Comparison of ENCODE assay signal across 19 cellular contexts in the genomic region with DNA sequence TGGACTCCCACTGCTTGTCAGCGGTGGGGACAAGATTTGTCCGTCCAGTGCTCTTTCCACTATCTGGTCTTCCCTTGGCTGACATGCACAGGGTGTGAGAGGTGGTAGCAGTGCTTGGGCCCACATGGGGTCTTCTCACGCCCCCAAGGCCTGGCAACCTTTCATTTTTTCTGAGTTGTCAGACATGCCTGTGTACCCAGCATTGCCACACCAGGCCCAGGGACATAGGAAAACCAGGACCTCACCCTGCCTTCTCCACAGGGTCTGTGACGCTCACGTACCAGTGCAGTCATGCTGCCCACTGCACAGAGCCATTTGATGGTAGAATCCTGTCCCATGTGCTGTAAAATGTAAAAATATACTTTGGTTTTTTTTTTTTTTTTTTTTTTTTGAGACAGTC. TPM values are rescaled to one million over a fixed set of nuclear protein-coding genes. Genes with fewer than 3 reads are reported as not detected.
DNase-seq lines count a peak whose midpoint lies in the region; ATAC-seq, FAIRE-seq and TF ChIP-seq lines count a peak whose summit lies in the region.
"Had no signal": no experiment of that assay in that cellular context is flagged by ENCODE, and none has a peak within 500 bp of the region (broad histone marks: within the 10 kb centered on the region; RNA-seq: fewer than 3 reads in every experiment).

No MANE protein-coding gene starts in this region.

- H3K27ac ChIP-seq in heart left ventricle = peak overlapping the region in 10 of 12 donors; percentile 0 to 78 (median 71)
- peak overlapping the region; percentile 85 for H3K27ac ChIP-seq in K562 (ENCODE audit: extremely low read depth, low read depth, low read length)
- H3K27ac ChIP-seq in transverse colon = peak overlapping the region; percentile 44 to 75 (median 58)

- 82 to 90% (median 84%) methylated on average over 5 of the region's 5 CpGs for WGBS in heart left ventricle, 4 donors
- 73% methylated on average over 3 of the region's 5 CpGs for WGBS in K562 (ENCODE audit: insufficient coverage, low coverage, missing lambda C conversion rate)
- WGBS in transverse colon (ENCODE audit: low coverage in 1 of 2), 2 donors = 92 to 100% methylated on average over 2 to 5 of the region's 5 CpGs

- peak overlapping the region; percentile 43 to 86; a peak in 2 of 4 replicates for H3K9ac ChIP-seq in K562 (ENCODE audit: insufficient read depth in 1 of 2, low read depth in 2 of 2, low read length in 2 of 2)

- peaks cover 7% of the 10 kb centered on the region; the same call in 1 of the 3 replicates for H3K79me2 ChIP-seq in K562 (ENCODE audit: control insufficient read depth, insufficient read depth, low read length)

- H3K27me3 ChIP-seq in heart left ventricle = peaks cover 0 to 49% (median 0%) of the 10 kb centered on the region in 9 donors
- no peaks in the 10 kb centered on the region for H3K27me3 ChIP-seq in K562 (ENCODE audit: control insufficient read depth in 2 of 2, insufficient read depth in 2 of 2, low read length in 2 of 2)
- H3K27me3 ChIP-seq in transverse colon = no peaks in the 10 kb centered on the region

- H3K36me3 Mint-ChIP-seq in memory B cell = peaks cover 2% of the 10 kb centered on the region
- H3K36me3 Mint-ChIP-seq: activated naive CD4-positive, alpha-beta T cell treated with anti-CD3 and anti-CD28 coated beads, Interleukin-2, amount 10 ng/mL, durations not matched to agents 7 days and 5 days had no signal

- POLR2A ChIA-PET in K562 (lab: Yijun Ruan, JAX) = interaction anchor here (1.0 to 1.2 kb wide), 3 partner anchors 11 to 17 kb away, joined by 3 to 5 read pairs (median 3); no protein-coding TSS in a partner anchor

- peaks cover 9 to 70% (median 56%) of the 10 kb centered on the region in 12 donors for H3K4me1 ChIP-seq in heart left ventricle
- H3K4me1 ChIP-seq in K562 (replicated peaks in 1 of 2; ENCODE audit: control insufficient read depth in 2 of 2, insufficient read depth in 2 of 2, low read length in 2 of 2) = peaks cover 26 to 34% of the 10 kb centered on the region in 2 experiments
- peaks cover 32 to 72% (median 51%) of the 10 kb centered on the region in 4 donors for H3K4me1 ChIP-seq in transverse colon

- no peaks in the 10 kb centered on the region for H4K20me1 ChIP-seq in K562 (replicated peaks; ENCODE audit: control insufficient read depth, insufficient read depth, low read length)

- H3K9me3 ChIP-seq in heart left ventricle (no peaks in the 10 kb centered on the region), K562 (replicated peaks; ENCODE audit: control insufficient read depth, insufficient read depth, low read depth, low read length) (no peaks in the 10 kb centered on the region), transverse colon (no peaks in the 10 kb centered on the region)

- peak overlapping the region; percentile 69; the same call in 1 of the 2 replicates for H2AFZ ChIP-seq in K562 (ENCODE audit: low read depth, low read length)

- no peak for FAIRE-seq in K562 (lab: Jason Lieb, UNC)
- FAIRE-seq: A204.1, colon had no signal

- TF ChIP-seq EP300 in K562 (IDR thresholded peaks at IDR 0.05; ENCODE audit: low read length) (no peak), transverse colon (IDR thresholded peaks at IDR 0.05; ENCODE audit: low read depth) (no peak)

- intact Hi-C loops in heart left ventricle (cut with DNase I) = no loop called here
- intact Hi-C loops in Right ventricle myocardium inferior (cut with DNase I) = no loop called here
- intact Hi-C loops in K562 (cut with micrococcal nuclease) = no loop called here
- intact Hi-C loops in transverse colon (cut with DNase I; ENCODE audit: low total_unique reads) = no loop called here

- no peak for DNase-seq in heart left ventricle
- DNase-seq in Right ventricle myocardium inferior (ENCODE audit: missing footprints) = no peak
- no peak for DNase-seq in K562 (ENCODE audit: extremely low read depth in 1 of 4, low spot score in 3 of 4)
- DNase-seq in memory B cell (ENCODE audit: low spot score in 2 of 2) = no peak
- DNase-seq in transverse colon = no peak
- no peak for DNase-seq in SK-N-DZ (ENCODE audit: low spot score)
- no peak for DNase-seq in NCI-H146 treated with DMSO at 0.1 percent for 48 hours (lab: John Stamatoyannopoulos, UW; ENCODE audit: unreplicated experiment)
- DNase-seq: activated CD8-positive, alpha-beta memory T cell treated with anti-CD3 and anti-CD28 coated beads for 24 hours; activated naive CD4-positive, alpha-beta T cell treated with anti-CD3 and anti-CD28 coated beads, Interleukin-2, amount 10 ng/mL, durations not matched to agents 7 days and 5 days; activated T-cell treated with anti-CD3 and anti-CD28 coated beads, Interleukin-2, amount 50 U/mL, for 48 hours; DMS 273 treated with DMSO at 0.1 percent for 48 hours; H7; NCI-H1436; NCI-H2171; stimulated activated CD4-positive, alpha-beta T cell treated with anti-CD3 and anti-CD28 coated beads, Interleukin-2, amount 100 ng/mL, for 24 hours; stimulated activated naive CD8-positive, alpha-beta T cell treated with anti-CD3 and anti-CD28 coated beads, Interleukin-15, amount 100 ng/mL, for 72 hours had no signal

- ATAC-seq in heart left ventricle (no peak), Right ventricle myocardium inferior (no peak), K562 (no peak; the same call in 2 of the 3 replicates), memory B cell (ENCODE audit: low read depth) (no peak), HG03460 (IDR thresholded peaks at IDR 0.05; ENCODE audit: unreplicated experiment) (no peak)
- ATAC-seq: stimulated activated naive CD8-positive, alpha-beta T cell treated with anti-CD3 and anti-CD28 coated beads, Interleukin-15, amount 100 ng/mL, for 72 hours had no signal

- in situ Hi-C loops in K562 (cut with MboI) = no loop called here
- in situ Hi-C loops in transverse colon (cut with MboI; ENCODE audit: low pct_ligation_motif_present in 1 of 4, low pct_unique_long_range_greater_than_20kb in 1 of 4, low sequenced_read_pairs in 3 of 4) = no loop called here

- H3K4me1 Mint-ChIP-seq in memory B cell = peaks cover 46% of the 10 kb centered on the region

- peaks cover 0 to 6% (median under 1%) of the 10 kb centered on the region in 9 donors for H3K36me3 ChIP-seq in heart left ventricle
- no peaks in the 10 kb centered on the region for H3K36me3 ChIP-seq in K562 (ENCODE audit: control insufficient read depth, insufficient read depth, low read length)
- H3K36me3 ChIP-seq in transverse colon = no peaks in the 10 kb centered on the region

- no peaks in the 10 kb centered on the region for H3K9me3 Mint-ChIP-seq in memory B cell
- H3K9me3 Mint-ChIP-seq: activated naive CD4-positive, alpha-beta T cell treated with anti-CD3 and anti-CD28 coated beads, Interleukin-2, amount 10 ng/mL, durations not matched to agents 7 days and 5 days; stimulated activated naive CD8-positive, alpha-beta T cell treated with anti-CD3 and anti-CD28 coated beads, Interleukin-15, amount 100 ng/mL, for 72 hours had no signal

- TF ChIP-seq CTCF in heart left ventricle (IDR thresholded peaks at IDR 0.05) = no peak
- TF ChIP-seq CTCF in K562 (IDR thresholded peaks at IDR 0.05 in 2 of 3, conservative IDR thresholded peaks at IDR 0.05 in 1 of 3; ENCODE audit: insufficient read depth in 2 of 3, low read depth in 1 of 3, low read length in 3 of 3) = no peak
- TF ChIP-seq CTCF in transverse colon (IDR thresholded peaks at IDR 0.05) = no peak

- no TSS peak for BruUV-seq in K562 (replicated peaks; lab: Mats Ljungman, UMichigan)

- H3K27me3 Mint-ChIP-seq in memory B cell = no peaks in the 10 kb centered on the region

- H3K4me3 Mint-ChIP-seq in memory B cell = no peak overlapping the region
- H3K4me3 Mint-ChIP-seq: stimulated activated naive CD8-positive, alpha-beta T cell treated with anti-CD3 and anti-CD28 coated beads, Interleukin-15, amount 100 ng/mL, for 72 hours had no signal

- peaks cover 7% of the 10 kb centered on the region for H3K9me1 ChIP-seq in K562 (ENCODE audit: control insufficient read depth, insufficient read depth, low read length)

- H3K27ac Mint-ChIP-seq in memory B cell = peak overlapping the region; percentile 83
- H3K27ac Mint-ChIP-seq: stimulated activated naive CD8-positive, alpha-beta T cell treated with anti-CD3 and anti-CD28 coated beads, Interleukin-15, amount 100 ng/mL, for 72 hours had no signal

- CTCF ChIA-PET in K562 (lab: Yijun Ruan, JAX; ENCODE audit: low intra/inter-chr PET ratio) = no interaction called here

- TF ChIP-seq POLR2A in heart left ventricle (IDR thresholded peaks at IDR 0.05) (no peak), K562 (conservative IDR thresholded peaks at IDR 0.05) (no peak), transverse colon (IDR thresholded peaks at IDR 0.05) (no peak)

- H3K4me3 ChIP-seq in heart left ventricle = no peak overlapping the region
- H3K4me3 ChIP-seq in K562 = no peak overlapping the region
- no peak overlapping the region for H3K4me3 ChIP-seq in transverse colon

- TF ChIP-seq RAD21 in K562 (CRISPR knock-in tag; conservative IDR thresholded peaks at IDR 0.05 in 1 of 2, IDR thresholded peaks at IDR 0.05 in 1 of 2) = no peak

- peak overlapping the region; percentile 54 for H3K4me2 ChIP-seq in K562 (ENCODE audit: insufficient read depth, low read length)

RNA-seq across cellular contexts. Expression of a gene that starts 57.8 kb away (rescaled TPM):
- total RNA-seq in heart left ventricle (10 to 100 TPM in 5 of 9 donors, 1 to 10 TPM in 4; 5.6 to 27.9 (median 10.8) TPM), Right ventricle myocardium inferior (5.3 TPM), K562 (2014; rRNA removed) (24.0 and 24.9 TPM in 2 replicates), K562 (2014; rRNA removed; fragmentation: Illumina TruSeq; extraction: Trizol) (7.6 and 10.3 TPM in 2 replicates), K562 (2015; rRNA removed; fragmentation: Illumina TruSeq; extraction: Trizol) (8.9 and 10.0 TPM in 2 replicates), K562 (2021) (12.7 and 15.0 TPM in 2 replicates), transverse colon (10 to 100 TPM in 2 of 4 donors, 1 to 10 TPM in 2; 6.0 to 17.6 (median 9.5) TPM)
- polyA plus RNA-seq in heart left ventricle (10 to 100 TPM in 1 of 2 donors, 1 to 10 TPM in 1; 9.1 to 10.7 TPM), K562 (2011; rRNA removed) (23.4 and 28.0 TPM in 2 replicates), K562 (2014; fragmentation: Illumina TruSeq; extraction: Trizol) (14.3 and 18.9 TPM in 2 replicates), K562 (2014; fragmentation: Nextera tagmentation; extraction: Ambion mirVana) (10 to 100 TPM in 1 of 2 experiments, 1 to 10 TPM in 1; 9.5 to 17.9 TPM), K562 (2014; rRNA removed) (26.5 and 28.8 TPM in 2 replicates)
- 15.4 and 25.4 TPM in 2 replicates for total RNA-seq in K562 (2011; cell fraction: chromatin; rRNA removed; ENCODE audit: low replicate concordance)
- 22.5 and 35.0 TPM in 2 replicates for total RNA-seq in K562 (2011; cell fraction: nucleolus; rRNA removed)
- total RNA-seq in K562 (2011; cell fraction: nucleoplasm; rRNA removed) = 21.7 and 23.8 TPM in 2 replicates
- polyA plus RNA-seq in K562 (2011; cell fraction: cytosol; rRNA removed) = 26.8 and 45.5 TPM in 2 replicates
- polyA plus RNA-seq in K562 (2011; cell fraction: nucleus; rRNA removed) = 43.7 and 59.8 TPM in 2 replicates
- 14.9 and 22.4 TPM in 2 replicates for polyA plus RNA-seq in K562 (2012)
- polyA minus RNA-seq in K562 (2011; rRNA and poly(A)+ RNA removed) = 7.7 and 16.5 TPM in 2 replicates
- polyA minus RNA-seq in K562 (2011; cell fraction: cytosol; rRNA and poly(A)+ RNA removed) = 6.1 and 8.9 TPM in 2 replicates
- 11.6 and 13.3 TPM in 2 replicates for polyA minus RNA-seq in K562 (2011; cell fraction: nucleus; rRNA and poly(A)+ RNA removed)
- 23.1 and 46.3 TPM in 2 replicates for polyA plus RNA-seq in SK-N-DZ (2014; cell fraction: cytosol; rRNA removed)
- polyA plus RNA-seq in SK-N-DZ (2014; cell fraction: nucleus; rRNA removed) = 50.2 and 66.7 TPM in 2 replicates
